11 cellular contexts compared by ENCODE assay signal in genomic region chr6:22068561-22069346, GRCh38.
DNase-seq lines count a peak whose midpoint lies in the region; ATAC-seq and TF ChIP-seq lines count a peak whose summit lies in the region.
"Had no signal": no experiment of that assay in that cellular context is flagged by ENCODE, and none has a peak within 500 bp of the region (broad histone marks: within the 10 kb centered on the region; RNA-seq: fewer than 3 reads in every experiment).

No MANE protein-coding gene starts in this region.

- no peak overlapping the region for H3K4ac ChIP-seq in trophoblast cell (ENCODE audit: low read depth, low read length)

- no peak overlapping the region for H2BK5ac ChIP-seq in trophoblast cell (ENCODE audit: low read depth, low read length, poor library complexity)

- H3K4me1 ChIP-seq in trophoblast cell (ENCODE audit: control insufficient read depth in 1 of 2, insufficient read depth in 2 of 2, low read length in 2 of 2): peaks cover 3 to 5% of the 10 kb centered on the region in 2 experiments
- peaks cover 0 to 22% (median 11%) of the 10 kb centered on the region in 4 donors for H3K4me1 ChIP-seq in stomach

- no peak overlapping the region for H3K9ac ChIP-seq in trophoblast cell (ENCODE audit: low read length)

- H2AFZ ChIP-seq in trophoblast cell (ENCODE audit: insufficient read depth, low read length, poor library complexity): no peak overlapping the region

- no peak overlapping the region for H4K8ac ChIP-seq in trophoblast cell (ENCODE audit: low read depth, low read length)

- no peak overlapping the region for H3K14ac ChIP-seq in trophoblast cell (ENCODE audit: low read length)

- H3K79me1 ChIP-seq in trophoblast cell (ENCODE audit: low read length): peaks cover 3% of the 10 kb centered on the region

- WGBS in trophoblast cell (ENCODE audit: extremely low coverage, insufficient coverage, insufficient read length): no CpG with 5 or more reads among the region's 5 CpGs
- WGBS in stomach, 5 donors: 66 to 75% (median 72%) methylated on average over 5 of the region's 5 CpGs

- peak overlapping the region; percentile 11 for H4K91ac ChIP-seq in trophoblast cell (ENCODE audit: low read depth, low read length)

- H3K27ac Mint-ChIP-seq in activated CD8-positive, alpha-beta T cell treated with anti-CD3 and anti-CD28 coated beads for 36 hours: peak overlapping the region; percentile 65
- no peak overlapping the region for H3K27ac Mint-ChIP-seq in activated CD8-positive, alpha-beta T cell treated with anti-CD3 and anti-CD28 coated beads, Interleukin-2, amount 10 ng/mL, durations not matched to agents 7 days and 5 days

- no peak for TF ChIP-seq POLR2A in stomach (IDR thresholded peaks at IDR 0.05)

- POLR2A ChIA-PET in activated CD8-positive, alpha-beta T cell treated with anti-CD3 and anti-CD28 coated beads for 36 hours (lab: Charles Lee): interaction anchor here (0.6 kb wide), 1 partner anchor 78 kb away, joined by 3 read pairs; no protein-coding TSS in a partner anchor
- POLR2A ChIA-PET in activated CD8-positive, alpha-beta T cell treated with anti-CD3 and anti-CD28 coated beads, Interleukin-2, amount 10 ng/mL, durations not matched to agents 7 days and 5 days (lab: Charles Lee): interaction anchor here (0.6 kb wide), 1 partner anchor 476 kb away, joined by 3 read pairs; no protein-coding TSS in a partner anchor

- peaks cover 18% of the 10 kb centered on the region for H3K4me1 Mint-ChIP-seq in activated CD8-positive, alpha-beta T cell treated with anti-CD3 and anti-CD28 coated beads for 36 hours (ENCODE audit: low read depth)
- peaks cover 8% of the 10 kb centered on the region for H3K4me1 Mint-ChIP-seq in activated CD8-positive, alpha-beta T cell treated with anti-CD3 and anti-CD28 coated beads, Interleukin-2, amount 10 ng/mL, durations not matched to agents 7 days and 5 days (ENCODE audit: low read depth)

- peak; percentile 48 for DNase-seq in activated CD8-positive, alpha-beta T cell treated with anti-CD3 and anti-CD28 coated beads for 36 hours
- no peak for DNase-seq in activated CD8-positive, alpha-beta T cell treated with anti-CD3 and anti-CD28 coated beads, Interleukin-2, amount 10 ng/mL, durations not matched to agents 7 days and 5 days
- no peak for DNase-seq in trophoblast cell
- no peak for DNase-seq in left ventricle myocardium superior
- DNase-seq in stomach: no peak
- DNase-seq: activated CD4-positive, alpha-beta T cell treated with anti-CD3 and anti-CD28 coated beads for 4 hours; KG1 had no signal

- H3K27me3 ChIP-seq in trophoblast cell (ENCODE audit: insufficient read depth, low read length): no peaks in the 10 kb centered on the region
- H3K27me3 ChIP-seq in stomach: no peaks in the 10 kb centered on the region
- H3K27me3 ChIP-seq: SJSA1 had no signal

- H4K12ac ChIP-seq in trophoblast cell (ENCODE audit: low read depth, low read length): no peak overlapping the region

- H3K27ac ChIP-seq in trophoblast cell (ENCODE audit: low read depth, low read length): no peak overlapping the region
- peak overlapping the region in 1 of 5 donors; percentile 47 for H3K27ac ChIP-seq in stomach
- H3K27ac ChIP-seq: SJSA1 had no signal

- H3K4me2 ChIP-seq in trophoblast cell (ENCODE audit: low read length): no peak overlapping the region

- H3K36me3 Mint-ChIP-seq in activated CD8-positive, alpha-beta T cell treated with anti-CD3 and anti-CD28 coated beads for 36 hours (ENCODE audit: low read depth): no peaks in the 10 kb centered on the region
- no peaks in the 10 kb centered on the region for H3K36me3 Mint-ChIP-seq in activated CD8-positive, alpha-beta T cell treated with anti-CD3 and anti-CD28 coated beads, Interleukin-2, amount 10 ng/mL, durations not matched to agents 7 days and 5 days (ENCODE audit: low read depth)

- no peak for TF ChIP-seq EP300 in stomach (IDR thresholded peaks at IDR 0.05)

- CTCF ChIA-PET in activated CD8-positive, alpha-beta T cell treated with anti-CD3 and anti-CD28 coated beads for 36 hours (lab: Charles Lee): interaction anchor here (1.3 to 1.4 kb wide), 2 partner anchors 9 to 80 kb away, joined by 3 to 4 read pairs; no protein-coding TSS in a partner anchor
- CTCF ChIA-PET in activated CD8-positive, alpha-beta T cell treated with anti-CD3 and anti-CD28 coated beads, Interleukin-2, amount 10 ng/mL, durations not matched to agents 7 days and 5 days (lab: Charles Lee): no interaction called here

- intact Hi-C loops in activated CD8-positive, alpha-beta T cell treated with anti-CD3 and anti-CD28 coated beads for 36 hours (cut with micrococcal nuclease): no loop called here
- intact Hi-C loops in left ventricle myocardium superior (cut with micrococcal nuclease): no loop called here
- intact Hi-C loops in stomach (cut with DNase I; ENCODE audit: low total_unique reads): no loop called here

- no peak overlapping the region for H3K23ac ChIP-seq in trophoblast cell (ENCODE audit: low read length)

- no peaks in the 10 kb centered on the region for H3K27me3 Mint-ChIP-seq in activated CD8-positive, alpha-beta T cell treated with anti-CD3 and anti-CD28 coated beads for 36 hours
- H3K27me3 Mint-ChIP-seq in activated CD8-positive, alpha-beta T cell treated with anti-CD3 and anti-CD28 coated beads, Interleukin-2, amount 10 ng/mL, durations not matched to agents 7 days and 5 days (ENCODE audit: low read depth): no peaks in the 10 kb centered on the region

- H3K36me3 ChIP-seq in trophoblast cell (ENCODE audit: control insufficient read depth in 1 of 2, insufficient read depth in 2 of 2, low read length in 2 of 2): peaks cover 2 to 3% of the 10 kb centered on the region in 2 experiments
- no peaks in the 10 kb centered on the region for H3K36me3 ChIP-seq in stomach
- H3K36me3 ChIP-seq: SJSA1 had no signal

- no peaks in the 10 kb centered on the region for H3K9me3 ChIP-seq in trophoblast cell (ENCODE audit: insufficient read depth, low read depth, low read length)
- H3K9me3 ChIP-seq in stomach: no peaks in the 10 kb centered on the region
- H3K9me3 ChIP-seq: SJSA1 had no signal

- H3K9me3 Mint-ChIP-seq in activated CD8-positive, alpha-beta T cell treated with anti-CD3 and anti-CD28 coated beads for 36 hours: no peaks in the 10 kb centered on the region
- H3K9me3 Mint-ChIP-seq in activated CD8-positive, alpha-beta T cell treated with anti-CD3 and anti-CD28 coated beads, Interleukin-2, amount 10 ng/mL, durations not matched to agents 7 days and 5 days (ENCODE audit: insufficient read depth): no peaks in the 10 kb centered on the region

- H3K79me2 ChIP-seq in trophoblast cell (ENCODE audit: control insufficient read depth, insufficient read depth, low read length, poor library complexity): no peaks in the 10 kb centered on the region

- no peak overlapping the region for H2AK5ac ChIP-seq in trophoblast cell (ENCODE audit: low read length)

- peak; percentile 78 for ATAC-seq in activated CD8-positive, alpha-beta T cell treated with anti-CD3 and anti-CD28 coated beads for 36 hours
- ATAC-seq in activated CD8-positive, alpha-beta T cell treated with anti-CD3 and anti-CD28 coated beads, Interleukin-2, amount 10 ng/mL, durations not matched to agents 7 days and 5 days: no peak
- ATAC-seq in GM21723 (IDR thresholded peaks at IDR 0.05; ENCODE audit: unreplicated experiment) (peak; percentile 43), HG03432 (IDR thresholded peaks at IDR 0.05; ENCODE audit: unreplicated experiment) (peak; percentile 69), GM19452 (IDR thresholded peaks at IDR 0.05; ENCODE audit: unreplicated experiment) (no peak), left ventricle myocardium superior (no peak)

- no peak overlapping the region for H2BK12ac ChIP-seq in trophoblast cell (ENCODE audit: low read length)

- no peak overlapping the region for H3K18ac ChIP-seq in trophoblast cell (ENCODE audit: low read length)

- no peak for TF ChIP-seq CTCF in activated CD8-positive, alpha-beta T cell treated with anti-CD3 and anti-CD28 coated beads for 36 hours (IDR thresholded peaks at IDR 0.05)
- TF ChIP-seq CTCF in stomach (IDR thresholded peaks at IDR 0.05): no peak

- H3K4me3 Mint-ChIP-seq in activated CD8-positive, alpha-beta T cell treated with anti-CD3 and anti-CD28 coated beads for 36 hours: no peak overlapping the region
- H3K4me3 Mint-ChIP-seq in activated CD8-positive, alpha-beta T cell treated with anti-CD3 and anti-CD28 coated beads, Interleukin-2, amount 10 ng/mL, durations not matched to agents 7 days and 5 days: no peak overlapping the region

- H2BK120ac ChIP-seq in trophoblast cell (ENCODE audit: insufficient read depth, low read length, poor library complexity): no peak overlapping the region

- H3K4me3 ChIP-seq in trophoblast cell (ENCODE audit: low read depth, low read length) (no peak overlapping the region), stomach (no peak overlapping the region)
- H3K4me3 ChIP-seq: SJSA1 had no signal

Comparison
In these comparisons a context has a peak if more than half of its experiments do, and no peak if none do; other contexts are left out.
1. ATAC-seq: peak in activated CD8-positive, alpha-beta T cell treated with anti-CD3 and anti-CD28 coated beads for 36 hours (single experiment), GM21723 (single experiment) and HG03432 (single experiment); none in activated CD8-positive, alpha-beta T cell treated with anti-CD3 and anti-CD28 coated beads, Interleukin-2, amount 10 ng/mL, durations not matched to agents 7 days and 5 days (single experiment), GM19452 (single experiment) and left ventricle myocardium superior (single experiment).